In the genomic region with DNA sequence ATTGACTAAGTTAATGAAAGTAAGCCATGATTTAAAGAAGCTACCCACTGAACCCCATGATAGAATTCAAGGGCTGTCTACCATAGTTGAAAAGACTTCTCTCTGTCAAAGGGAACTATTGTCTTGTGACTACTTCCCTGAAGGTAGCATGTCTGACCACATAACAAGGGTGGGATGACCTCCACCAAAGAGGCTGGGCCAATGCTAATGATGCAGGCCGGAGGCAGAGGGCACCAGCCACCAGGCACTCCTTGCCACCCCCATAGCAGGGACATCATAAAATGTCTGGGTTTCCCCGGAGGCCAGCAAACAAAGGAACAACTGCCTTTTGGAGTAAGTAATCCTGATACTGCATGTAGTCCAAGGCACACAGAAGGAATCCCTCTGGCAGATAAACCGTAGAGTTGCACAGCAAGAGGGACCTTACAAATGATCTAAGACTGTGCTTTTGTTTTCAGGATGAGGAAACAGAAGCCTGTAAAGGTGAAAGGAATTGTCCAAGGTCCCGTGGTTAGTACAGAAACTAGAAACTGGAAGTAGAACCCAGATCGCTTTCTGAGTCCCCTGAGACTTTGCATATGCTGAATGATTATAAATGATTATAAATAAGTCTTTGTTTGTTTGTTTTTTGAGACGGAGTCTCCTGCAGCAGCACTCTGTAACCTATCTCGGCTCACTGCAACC, we compare ENCODE assay signal across 11 cellular contexts. TPM values are rescaled to one million over a fixed set of nuclear protein-coding genes. Genes with fewer than 3 reads are reported as not detected.
DNase-seq lines count a peak whose midpoint lies in the region; ATAC-seq and TF ChIP-seq lines count a peak whose summit lies in the region.
"Had no signal": no experiment of that assay in that cellular context is flagged by ENCODE, and none has a peak within 500 bp of the region (broad histone marks: within the 10 kb centered on the region; RNA-seq: fewer than 3 reads in every experiment).

No MANE protein-coding gene starts in this region.

- no peak overlapping the region for H3K4me3 ChIP-seq in GM23338

- H3K27me3 Mint-ChIP-seq in GM23338 (ENCODE audit: insufficient read depth, low read depth, poor library complexity) = peaks cover 6% of the 10 kb centered on the region
- no peaks in the 10 kb centered on the region for H3K27me3 Mint-ChIP-seq in memory B cell
- no peaks in the 10 kb centered on the region for H3K27me3 Mint-ChIP-seq in chondrocyte (ENCODE audit: low read depth)
- no peaks in the 10 kb centered on the region for H3K27me3 Mint-ChIP-seq in activated CD8-positive, alpha-beta T cell treated with anti-CD3 and anti-CD28 coated beads for 36 hours

- H3K4me3 Mint-ChIP-seq in GM23338 (no peak overlapping the region), memory B cell (no peak overlapping the region), chondrocyte (ENCODE audit: unreplicated experiment) (no peak overlapping the region)
- no peak overlapping the region for H3K4me3 Mint-ChIP-seq in activated CD8-positive, alpha-beta T cell treated with anti-CD3 and anti-CD28 coated beads for 36 hours

- H3K79me2 ChIP-seq in GM23338 (replicated peaks; ENCODE audit: insufficient read depth) = no peaks in the 10 kb centered on the region

- H3K36me3 Mint-ChIP-seq in GM23338 (ENCODE audit: low read depth) (no peaks in the 10 kb centered on the region), memory B cell (no peaks in the 10 kb centered on the region), chondrocyte (ENCODE audit: low read depth) (no peaks in the 10 kb centered on the region)
- H3K36me3 Mint-ChIP-seq in activated CD8-positive, alpha-beta T cell treated with anti-CD3 and anti-CD28 coated beads for 36 hours (ENCODE audit: low read depth) = no peaks in the 10 kb centered on the region

- peaks cover 4% of the 10 kb centered on the region; the same call in 1 of the 2 replicates for H3K9me2 ChIP-seq in GM23338 (ENCODE audit: insufficient read depth)

- H3F3A ChIP-seq in GM23338 (replicated peaks; ENCODE audit: low read depth) = no peaks in the 10 kb centered on the region

- no peaks in the 10 kb centered on the region for H3K4me1 ChIP-seq in GM23338 (ENCODE audit: insufficient read depth)

- no peak overlapping the region for H3K27ac Mint-ChIP-seq in GM23338
- H3K27ac Mint-ChIP-seq in memory B cell = no peak overlapping the region
- H3K27ac Mint-ChIP-seq in chondrocyte (ENCODE audit: unreplicated experiment) = no peak overlapping the region
- no peak overlapping the region for H3K27ac Mint-ChIP-seq in activated CD8-positive, alpha-beta T cell treated with anti-CD3 and anti-CD28 coated beads for 36 hours

- no peaks in the 10 kb centered on the region for H4K20me1 ChIP-seq in GM23338 (replicated peaks; ENCODE audit: insufficient read depth)

- ATAC-seq in GM18909 (IDR thresholded peaks at IDR 0.05; ENCODE audit: poor library complexity, unreplicated experiment) (peak; percentile 68), GM23338 (no peak), HG03378 (IDR thresholded peaks at IDR 0.05; ENCODE audit: unreplicated experiment) (peak; percentile 78), memory B cell (ENCODE audit: low read depth) (peak; percentile 92)
- no peak for ATAC-seq in activated CD8-positive, alpha-beta T cell treated with anti-CD3 and anti-CD28 coated beads for 36 hours

- no peaks in the 10 kb centered on the region for H3K36me3 ChIP-seq in GM23338 (ENCODE audit: insufficient read depth)

- TF ChIP-seq CTCF in GM23338 (conservative IDR thresholded peaks at IDR 0.05; ENCODE audit: low read depth in 2 of 2) (no peak), chondrocyte (IDR thresholded peaks at IDR 0.05) (no peak)
- TF ChIP-seq CTCF in activated CD8-positive, alpha-beta T cell treated with anti-CD3 and anti-CD28 coated beads for 36 hours (IDR thresholded peaks at IDR 0.05) = no peak

- no peaks in the 10 kb centered on the region for H3K27me3 ChIP-seq in GM23338 (ENCODE audit: insufficient read depth)

- H3K4me2 ChIP-seq in GM23338 = no peak overlapping the region

- no peaks in the 10 kb centered on the region; the same call in 2 of the 3 replicates for H3K9me3 Mint-ChIP-seq in GM23338
- no peaks in the 10 kb centered on the region for H3K9me3 Mint-ChIP-seq in memory B cell
- H3K9me3 Mint-ChIP-seq in chondrocyte (ENCODE audit: low read depth) = no peaks in the 10 kb centered on the region
- no peaks in the 10 kb centered on the region for H3K9me3 Mint-ChIP-seq in activated CD8-positive, alpha-beta T cell treated with anti-CD3 and anti-CD28 coated beads for 36 hours

- H3K27ac ChIP-seq in GM23338 (ENCODE audit: low read depth) = no peak overlapping the region
- H3K27ac ChIP-seq in caudate nucleus (ENCODE audit: low read depth, low read length) = no peak overlapping the region
- H3K27ac ChIP-seq: epithelial cell of prostate had no signal

- DNase-seq in GM23338 (ENCODE audit: low spot score) = no peak
- DNase-seq in memory B cell (ENCODE audit: low spot score in 2 of 2) = peak in 1 of 2 donors; percentile 13
- DNase-seq in chondrocyte (ENCODE audit: low spot score) = no peak
- DNase-seq in caudate nucleus (lab: John Stamatoyannopoulos, UW) = no peak
- DNase-seq in pons (ENCODE audit: low spot score) = no peak
- no peak for DNase-seq in activated CD8-positive, alpha-beta T cell treated with anti-CD3 and anti-CD28 coated beads for 36 hours
- DNase-seq: DMS79 treated with DMSO at 0.1 percent for 48 hours, NCI-H510A had no signal

- H2AFZ ChIP-seq in GM23338 = peak overlapping the region; percentile 5; the same call in 1 of the 2 replicates

- peaks cover 3% of the 10 kb centered on the region; the same call in 2 of the 3 replicates for H3K4me1 Mint-ChIP-seq in GM23338
- peaks cover 6% of the 10 kb centered on the region for H3K4me1 Mint-ChIP-seq in memory B cell
- no peaks in the 10 kb centered on the region for H3K4me1 Mint-ChIP-seq in chondrocyte (ENCODE audit: low read depth)
- H3K4me1 Mint-ChIP-seq in activated CD8-positive, alpha-beta T cell treated with anti-CD3 and anti-CD28 coated beads for 36 hours (ENCODE audit: low read depth) = peaks cover 5% of the 10 kb centered on the region

- POLR2A ChIA-PET in activated CD8-positive, alpha-beta T cell treated with anti-CD3 and anti-CD28 coated beads for 36 hours (lab: Charles Lee) = no interaction called here

- CTCF ChIA-PET in activated CD8-positive, alpha-beta T cell treated with anti-CD3 and anti-CD28 coated beads for 36 hours (lab: Charles Lee) = interaction anchor here (1.2 kb wide), 1 partner anchor 10 kb away, joined by 4 read pairs; no protein-coding TSS in a partner anchor

- intact Hi-C loops in activated CD8-positive, alpha-beta T cell treated with anti-CD3 and anti-CD28 coated beads for 36 hours (cut with micrococcal nuclease) = no loop called here

TF ChIP-seq in GM23338, 12 proteins besides CTCF, POLR2A, EP300 and RAD21 (continues in another document):
- TF ChIP-seq STAT1 (IDR thresholded peaks at IDR 0.05; ENCODE audit: unreplicated experiment) = no peak

RNA-seq across cellular contexts. Expression of gene ITPKB, which starts 33.5 kb away (rescaled TPM):
- 4.7 and 5.2 TPM in 2 replicates for total RNA-seq in GM23338 (2014; rRNA removed; shearing (Covaris generic))
- polyA plus RNA-seq in GM23338 (2016; fragmentation: Nextera tagmentation; extraction: Ambion mirVana) = 0.31 and 0.37 TPM in 2 replicates
- 13.3 to 13.7 TPM (median 13.4 TPM) in 3 replicates for total RNA-seq in chondrocyte
- total RNA-seq in activated CD8-positive, alpha-beta T cell treated with anti-CD3 and anti-CD28 coated beads for 36 hours = 10 to 100 TPM; 40.8 to 42.6 TPM

Comparison
In these comparisons a context has a peak if more than half of its experiments do, and no peak if none do; other contexts are left out.
1. ATAC-seq: peak in GM18909 (single experiment), HG03378 (single experiment) and memory B cell (single experiment); none in GM23338 (single experiment) and activated CD8-positive, alpha-beta T cell treated with anti-CD3 and anti-CD28 coated beads for 36 hours (single experiment).